22 cellular contexts compared by ENCODE assay signal in the genomic region with DNA sequence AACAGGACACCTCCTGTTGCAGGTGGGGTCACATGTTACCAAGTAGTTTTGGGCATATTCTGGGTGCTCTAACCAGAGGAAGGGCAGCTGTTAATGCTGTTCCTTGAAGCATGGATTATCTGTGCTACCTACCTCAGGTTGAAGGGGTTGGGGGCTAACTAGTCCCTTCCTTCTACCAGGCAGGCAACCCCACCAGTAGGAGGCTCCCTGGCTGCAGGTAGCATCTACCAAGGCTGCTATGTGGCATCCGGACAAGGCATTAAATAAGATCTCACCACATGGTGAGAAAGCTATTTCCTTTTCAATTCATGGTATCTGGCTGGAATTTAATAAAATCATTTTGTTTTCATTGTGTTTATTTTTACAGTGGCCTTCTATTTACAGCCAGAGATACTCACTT.
"Had no signal": no experiment of that assay in that cellular context is flagged by ENCODE, and none has a peak within 500 bp of the region (broad histone marks: within the 10 kb centered on the region; RNA-seq: fewer than 3 reads in every experiment).

No MANE protein-coding gene starts in this region.

- H3K4me1 ChIP-seq: sigmoid colon, spleen, suprapubic skin had no signal

- H3K4me1 Mint-ChIP-seq: activated T-helper 17 cell treated with anti-CD3 and anti-CD28 coated beads, Interleukin-2, amount 50 U/mL, for 72 hours; neural crest cell had no signal

- H3K4me3 ChIP-seq: lung, ovary, sigmoid colon, spleen, suprapubic skin had no signal

- H3K9me3 ChIP-seq: ovary, sigmoid colon, spleen, suprapubic skin had no signal

- DNase-seq: activated CD4-positive, alpha-beta T cell treated with anti-CD3 and anti-CD28 coated beads for 1 hour; activated CD4-positive, alpha-beta T cell treated with anti-CD3 and anti-CD28 coated beads, Interleukin-2, amount 50 U/mL, for 48 hours; activated naive CD4-positive, alpha-beta T cell treated with Interleukin-2 at 50 U/mL for 16 hours; anterior cingulate cortex; brain microvascular endothelial cell; cortex of kidney; effector CD8-positive, alpha-beta T cell; foreskin fibroblast; glutamatergic neuron; hypothalamus; left colon; midbrain; ovary; sigmoid colon; spleen; T-helper 9 cell; trophoblast cell had no signal

- H3K27me3 ChIP-seq: brain microvascular endothelial cell, ovary had no signal

- H3K4me3 Mint-ChIP-seq: activated T-helper 17 cell treated with anti-CD3 and anti-CD28 coated beads, Interleukin-2, amount 50 U/mL, for 72 hours; neural crest cell; stimulated activated naive CD8-positive, alpha-beta T cell treated with anti-CD3 and anti-CD28 coated beads, Interleukin-15, Interleukin-2, amounts not matched to agents 100 ng/mL and 50 ng/mL, for 24 hours had no signal

- H3K36me3 ChIP-seq: brain microvascular endothelial cell, ovary, sigmoid colon, spleen, suprapubic skin had no signal

- H3K27ac ChIP-seq: brain microvascular endothelial cell, ovary, sigmoid colon, spleen, suprapubic skin had no signal

- H3K9me3 Mint-ChIP-seq: activated T-helper 17 cell treated with anti-CD3 and anti-CD28 coated beads, Interleukin-2, amount 50 U/mL, for 72 hours; neural crest cell; stimulated activated naive CD8-positive, alpha-beta T cell treated with anti-CD3 and anti-CD28 coated beads, Interleukin-15, Interleukin-2, amounts not matched to agents 100 ng/mL and 50 ng/mL, for 24 hours had no signal

- ATAC-seq: activated T-helper 17 cell treated with anti-CD3 and anti-CD28 coated beads, Interleukin-2, amount 50 U/mL, for 72 hours; left colon had no signal

- H3K27ac Mint-ChIP-seq: activated T-helper 17 cell treated with anti-CD3 and anti-CD28 coated beads, Interleukin-2, amount 50 U/mL, for 72 hours; stimulated activated naive CD8-positive, alpha-beta T cell treated with anti-CD3 and anti-CD28 coated beads, Interleukin-15, Interleukin-2, amounts not matched to agents 100 ng/mL and 50 ng/mL, for 24 hours had no signal
